8 cellular contexts compared by ENCODE assay signal in the genomic region with DNA sequence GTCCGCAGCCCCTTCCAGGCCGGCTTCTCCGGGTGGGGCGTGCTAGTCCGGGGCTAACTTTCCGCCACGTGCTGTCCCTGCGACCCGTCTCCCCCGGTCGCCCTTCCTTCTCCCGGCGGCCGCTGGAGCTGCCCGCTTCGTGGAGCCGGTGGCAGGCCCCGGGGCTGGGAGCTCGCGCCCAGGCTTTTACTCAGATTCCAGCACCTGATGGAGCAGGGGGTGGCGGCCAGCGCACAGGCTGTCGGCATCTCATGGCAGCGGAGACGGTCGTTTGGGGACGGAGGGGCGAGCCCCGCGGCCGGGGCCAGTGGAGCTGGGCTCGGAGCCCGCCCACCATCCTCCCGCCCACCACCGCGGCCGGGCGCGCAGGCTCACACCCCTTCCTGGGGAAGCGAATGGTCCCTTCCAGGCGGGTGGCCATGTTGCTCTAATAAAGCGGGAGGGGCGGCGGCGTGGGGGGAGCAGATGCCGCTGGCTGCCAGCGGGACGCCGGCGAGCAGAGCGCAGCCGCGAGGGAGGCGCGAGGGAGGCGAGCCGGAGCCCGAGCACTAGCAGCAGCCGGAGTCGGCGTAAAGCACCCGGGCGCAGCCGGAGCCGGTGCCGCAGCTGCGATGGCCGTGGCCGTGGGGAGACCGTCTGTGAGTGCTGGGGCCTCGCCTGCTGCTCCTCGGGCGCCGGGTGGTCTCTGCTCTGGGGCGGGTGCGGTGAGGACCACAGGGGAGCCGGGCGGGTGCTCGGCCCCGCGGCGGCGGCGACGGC. TPM values are rescaled to one million over a fixed set of nuclear protein-coding genes. Genes with fewer than 3 reads are reported as not detected.
DNase-seq lines count a peak whose midpoint lies in the region; ATAC-seq and TF ChIP-seq lines count a peak whose summit lies in the region.

TSS of gene SEPTIN11 (plus strand) at position 460 of the 759 bp plus-strand sequence. CDS start at position 612, 152 bp downstream.

- H3K27me3 ChIP-seq in SK-N-SH (ENCODE audit: insufficient read depth), result no peaks in the 10 kb centered on the region

- H3K4me2 ChIP-seq in SK-N-SH, result peak within 1 kb of the TSS; percentile 90

- H3K9me2 ChIP-seq in SK-N-SH, result no peaks in the 10 kb centered on the region

- H3K4me1 Mint-ChIP-seq in activated naive CD4-positive, alpha-beta T cell treated with anti-CD3 and anti-CD28 coated beads, Interleukin-2, amount 50 U/mL, for 24 hours, result peaks cover 22% of the 10 kb centered on the region

- H3K27ac ChIP-seq in SK-N-SH (ENCODE audit: low read depth in 2 of 2, low read length in 1 of 2) (peak within 1 kb of the TSS; percentile 91 to 94), temporal lobe (ENCODE audit: low read depth, low read length) (peak within 1 kb of the TSS; percentile 68)

- peaks cover 6% of the 10 kb centered on the region for H3K27me3 Mint-ChIP-seq in activated naive CD4-positive, alpha-beta T cell treated with anti-CD3 and anti-CD28 coated beads, Interleukin-2, amount 50 U/mL, for 24 hours

- peaks cover 0 to 18% of the 10 kb centered on the region in 2 experiments for H3K36me3 ChIP-seq in SK-N-SH (replicated peaks in 1 of 2; ENCODE audit: control insufficient read depth in 1 of 2, insufficient read depth in 2 of 2, low read length in 1 of 2)

- no peaks in the 10 kb centered on the region for H3K9me3 ChIP-seq in SK-N-SH

- POLR2A ChIA-PET in SK-N-SH (lab: Yijun Ruan, JAX), result interaction anchor here (0.6 to 1.0 kb wide), 2 partner anchors 16 to 440 kb away, joined by 3 read pairs; no protein-coding TSS in a partner anchor

- peak within 1 kb of the TSS; percentile 78 for H3K4me3 ChIP-seq in GM08714 (ENCODE audit: low read length)
- H3K4me3 ChIP-seq in NB4 (ENCODE audit: low read depth, low read length), result peak within 1 kb of the TSS; percentile 4
- H3K4me3 ChIP-seq in SK-N-SH (ENCODE audit: low read depth in 2 of 2, low read length in 1 of 2), result peak within 1 kb of the TSS; percentile 94 to 95

- H3K9ac ChIP-seq in SK-N-SH, result peak within 1 kb of the TSS; percentile 97

- TF ChIP-seq EP300 in SK-N-SH (IDR thresholded peaks at IDR 0.05; ENCODE audit: borderline replicate concordance in 1 of 2, low read depth in 1 of 2, low read length in 1 of 2), result peak in 1 of 2 experiments; percentile 57; a peak in 1 of 4 replicates

- WGBS in SK-N-SH (ENCODE audit: low lambda C conversion rate), result no CpG with 5 or more reads among the region's 85 CpGs

- H3K9me3 Mint-ChIP-seq in activated naive CD4-positive, alpha-beta T cell treated with anti-CD3 and anti-CD28 coated beads, Interleukin-2, amount 50 U/mL, for 24 hours, result no peaks in the 10 kb centered on the region

- peaks cover 97% of the 10 kb centered on the region for H3K79me2 ChIP-seq in SK-N-SH (ENCODE audit: insufficient read depth)

- ATAC-seq in HG02571 (IDR thresholded peaks at IDR 0.05; ENCODE audit: unreplicated experiment) (peak; percentile 64), omental fat pad (ENCODE audit: low FRiP score) (peak; percentile 88)

- TF ChIP-seq POLR2A in NB4 (IDR thresholded peaks at IDR 0.05; ENCODE audit: extremely low read depth, insufficient read length), result no peak

- CTCF ChIA-PET in SK-N-SH (lab: Yijun Ruan, JAX), result interaction anchor here (1.2 to 1.8 kb wide), 3 partner anchors 95 to 255 kb away, joined by 4 to 10 read pairs (median 5); no protein-coding TSS in a partner anchor

- peak within 1 kb of the TSS; percentile 84 for H3K4me3 Mint-ChIP-seq in activated naive CD4-positive, alpha-beta T cell treated with anti-CD3 and anti-CD28 coated beads, Interleukin-2, amount 50 U/mL, for 24 hours

- H2AFZ ChIP-seq in SK-N-SH (ENCODE audit: low read depth), result peak within 1 kb of the TSS; percentile 78

- H4K20me1 ChIP-seq in SK-N-SH (ENCODE audit: insufficient read depth), result peaks cover 33% of the 10 kb centered on the region

- peaks cover 3% of the 10 kb centered on the region for H3F3A ChIP-seq in SK-N-SH (replicated peaks; ENCODE audit: insufficient read depth)

- peaks cover 0 to 19% of the 10 kb centered on the region in 2 experiments; a peak in 3 of 4 replicates for H3K4me1 ChIP-seq in SK-N-SH (ENCODE audit: control insufficient read depth in 1 of 2, insufficient read depth in 2 of 2, low read depth in 1 of 2, low read length in 1 of 2)

- TF ChIP-seq CTCF in NB4 (IDR thresholded peaks at IDR 0.05; ENCODE audit: low read depth, low read length) (no peak), SK-N-SH (IDR thresholded peaks at IDR 0.05) (peak; percentile 17; the same call in 1 of the 2 replicates), omental fat pad (IDR thresholded peaks at IDR 0.05) (no peak)

- no peaks in the 10 kb centered on the region for H3K36me3 Mint-ChIP-seq in activated naive CD4-positive, alpha-beta T cell treated with anti-CD3 and anti-CD28 coated beads, Interleukin-2, amount 50 U/mL, for 24 hours

- DNase-seq in NB4 (ENCODE audit: low read depth) (peak; percentile 65), SK-N-SH (peak; percentile 97), globus pallidus (ENCODE audit: low spot score) (peak; percentile 89), omental fat pad (ENCODE audit: low spot score) (peak; percentile 75)

- peak within 1 kb of the TSS; percentile 87 for H3K27ac Mint-ChIP-seq in activated naive CD4-positive, alpha-beta T cell treated with anti-CD3 and anti-CD28 coated beads, Interleukin-2, amount 50 U/mL, for 24 hours

- TF ChIP-seq RAD21 in SK-N-SH (IDR thresholded peaks at IDR 0.05; ENCODE audit: low read length), result no peak

TF ChIP-seq in SK-N-SH, 30 proteins besides CTCF, POLR2A, EP300 and RAD21 (continues in another document):
- peak; percentile 72 for TF ChIP-seq CHD2 (IDR thresholded peaks at IDR 0.05; ENCODE audit: low read length, partially characterized antibody)
- TF ChIP-seq RXRA (IDR thresholded peaks at IDR 0.05; ENCODE audit: borderline replicate concordance, low read depth), result no peak
- TF ChIP-seq, protein P1, sequence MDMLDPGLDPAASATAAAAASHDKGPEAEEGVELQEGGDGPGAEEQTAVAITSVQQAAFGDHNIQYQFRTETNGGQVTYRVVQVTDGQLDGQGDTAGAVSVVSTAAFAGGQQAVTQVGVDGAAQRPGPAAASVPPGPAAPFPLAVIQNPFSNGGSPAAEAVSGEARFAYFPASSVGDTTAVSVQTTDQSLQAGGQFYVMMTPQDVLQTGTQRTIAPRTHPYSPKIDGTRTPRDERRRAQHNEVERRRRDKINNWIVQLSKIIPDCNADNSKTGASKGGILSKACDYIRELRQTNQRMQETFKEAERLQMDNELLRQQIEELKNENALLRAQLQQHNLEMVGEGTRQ (IDR thresholded peaks at IDR 0.05; ENCODE audit: borderline replicate concordance, low read depth, low read length), result no peak
- peak; percentile 96 for TF ChIP-seq TAF1 (IDR thresholded peaks at IDR 0.05; ENCODE audit: borderline replicate concordance, low read depth, low read length)
- peak; percentile 84; the same call in 1 of the 2 replicates for TF ChIP-seq SIN3A (IDR thresholded peaks at IDR 0.05; ENCODE audit: borderline replicate concordance, low read depth, low read length)
- TF ChIP-seq FOXJ3 (CRISPR knock-in tag; IDR thresholded peaks at IDR 0.05), result peak; percentile 58; the same call in 1 of the 2 replicates
- no peak for TF ChIP-seq PBX3 (IDR thresholded peaks at IDR 0.05)
- TF ChIP-seq SMC3 (IDR thresholded peaks at IDR 0.05; ENCODE audit: low read depth, low read length), result peak; percentile 0; the same call in 1 of the 2 replicates
- 0 out of 2 replicates have a peak, but pooled peaks have one; percentile 17 for TF ChIP-seq USF1 (IDR thresholded peaks at IDR 0.05; ENCODE audit: borderline replicate concordance, low read depth)
- TF ChIP-seq FOSL2 (IDR thresholded peaks at IDR 0.05; ENCODE audit: borderline replicate concordance, low read depth), result no peak
- TF ChIP-seq YY1 (IDR thresholded peaks at IDR 0.05; ENCODE audit: low read depth), result peak; percentile 87
- peak; percentile 63 for TF ChIP-seq NRF1 (IDR thresholded peaks at IDR 0.05; ENCODE audit: low read depth, low read length)
- TF ChIP-seq JUND (IDR thresholded peaks at IDR 0.05), result no peak
- TF ChIP-seq MAX (IDR thresholded peaks at IDR 0.05; ENCODE audit: low read depth), result no peak; the same call in 1 of the 2 replicates
- no peak for TF ChIP-seq RFX5 (IDR thresholded peaks at IDR 0.05; ENCODE audit: low read length)
- TF ChIP-seq TEAD4 (IDR thresholded peaks at IDR 0.05; ENCODE audit: borderline replicate concordance, insufficient read depth), result no peak
- no peak for TF ChIP-seq ELF1 (IDR thresholded peaks at IDR 0.05)
- peak; percentile 64; the same call in 1 of the 2 replicates for TF ChIP-seq TCF12 (IDR thresholded peaks at IDR 0.05)
- peak; percentile 61 for TF ChIP-seq MXI1 (IDR thresholded peaks at IDR 0.05; ENCODE audit: low read depth, low read length)
- TF ChIP-seq GABPA (IDR thresholded peaks at IDR 0.05; ENCODE audit: low read depth), result no peak
- TF ChIP-seq EZH2phosphoT487 (IDR thresholded peaks at IDR 0.05; ENCODE audit: borderline replicate concordance, low read depth), result no peak
- TF ChIP-seq FOXM1 (IDR thresholded peaks at IDR 0.05; ENCODE audit: low read depth), result no peak
- TF ChIP-seq NFIC (IDR thresholded peaks at IDR 0.05; ENCODE audit: borderline replicate concordance), result no peak; the same call in 1 of the 2 replicates

RNA-seq across cellular contexts. Expression of gene SEPTIN11, which starts in this region (rescaled TPM):
- polyA plus RNA-seq in SK-N-SH (2012; rRNA removed), result 47.4 and 81.9 TPM in 2 replicates
- 75.6 and 89.3 TPM in 2 replicates for polyA plus RNA-seq in SK-N-SH (2012; cell fraction: cytosol; rRNA removed)
- polyA plus RNA-seq in SK-N-SH (2012; cell fraction: nucleus; rRNA removed), result 34.1 and 66.4 TPM in 2 replicates
- total RNA-seq in omental fat pad (100 to 1,000 TPM; 203 to 434 (median 245) TPM), temporal lobe (238 TPM)

Comparison
In these comparisons a context has a peak if more than half of its experiments do, and no peak if none do; other contexts are left out.
1. Peak in every context shown above with its lines: DNase-seq, ATAC-seq, H3K4me3 ChIP-seq and H3K27ac ChIP-seq.
2. H3K4me3 ChIP-seq: peak in every context shown above with its lines; median percentile 94 in SK-N-SH; 78 in GM08714; 4 in NB4.